ENCODE assay signal across 27 cellular contexts in the genomic region with DNA sequence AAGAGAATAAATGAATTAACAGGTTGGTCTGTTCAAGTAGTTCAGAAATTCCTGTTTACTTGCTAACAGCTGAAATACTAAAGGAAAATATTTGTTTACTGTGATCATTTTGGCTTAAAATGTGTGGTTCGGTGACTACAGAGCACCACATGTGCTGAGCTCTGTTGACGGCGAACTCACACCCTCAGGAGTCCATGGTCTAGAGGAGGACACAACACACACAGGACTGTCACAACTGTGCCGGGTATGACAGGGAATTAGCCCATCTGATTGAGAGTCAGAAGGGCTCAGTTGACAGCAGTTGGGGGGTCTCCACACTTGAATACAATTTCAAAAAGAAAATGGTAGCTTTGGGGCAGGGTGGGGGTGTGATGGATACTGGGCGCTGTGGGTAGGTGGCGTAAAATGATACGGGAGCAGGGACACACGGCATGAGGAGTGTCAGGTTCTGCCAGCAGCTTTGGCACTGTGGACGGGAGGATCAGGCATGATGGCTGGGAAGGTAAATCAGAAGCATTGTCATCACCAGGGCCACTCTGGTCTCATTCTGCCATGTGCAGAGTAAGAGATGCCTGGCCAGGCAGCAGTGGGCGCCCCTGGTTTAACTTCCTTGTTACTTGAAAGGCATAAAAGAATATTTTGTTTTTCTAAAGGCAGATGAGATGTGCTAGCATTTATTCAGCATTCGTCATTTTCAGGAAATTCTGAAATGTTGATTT. TPM values are rescaled to one million over a fixed set of nuclear protein-coding genes. Genes with fewer than 3 reads are reported as not detected.
DNase-seq lines count a peak whose midpoint lies in the region; ATAC-seq, FAIRE-seq and TF ChIP-seq lines count a peak whose summit lies in the region.
"Had no signal": no experiment of that assay in that cellular context is flagged by ENCODE, and none has a peak within 500 bp of the region (broad histone marks: within the 10 kb centered on the region; RNA-seq: fewer than 3 reads in every experiment).

No MANE protein-coding gene starts in this region.

- H3K79me2 ChIP-seq in HepG2 (ENCODE audit: insufficient read depth, low read length): no peaks in the 10 kb centered on the region

- peaks cover 2 to 46% (median 25%) of the 10 kb centered on the region in 4 donors for H3K36me3 ChIP-seq in liver (ENCODE audit: control insufficient read depth in 4 of 4, insufficient read depth in 3 of 4, low read depth in 1 of 4, low read length in 3 of 4)
- H3K36me3 ChIP-seq in HepG2 (replicated peaks in 1 of 2; ENCODE audit: control insufficient read depth in 1 of 2, insufficient read depth in 2 of 2, low read length in 2 of 2): peaks cover 18 to 88% of the 10 kb centered on the region in 2 experiments
- peaks cover 51 to 80% of the 10 kb centered on the region in 2 donors for H3K36me3 ChIP-seq in ascending aorta

- peak overlapping the region; percentile 21 to 36 for H3K27ac ChIP-seq in liver (ENCODE audit: low read depth in 1 of 2, low read length in 2 of 2)
- no peak overlapping the region for H3K27ac ChIP-seq in HepG2 (ENCODE audit: extremely low read length, insufficient read depth, low read length)
- H3K27ac ChIP-seq in ascending aorta: no peak overlapping the region
- H3K27ac ChIP-seq: body of pancreas, C4-2B, sigmoid colon, testis had no signal

- H3K27me3 ChIP-seq in liver (ENCODE audit: control insufficient read depth in 4 of 4, insufficient read depth in 4 of 4, low read length in 3 of 4) (no peaks in the 10 kb centered on the region), HepG2 (ENCODE audit: control insufficient read depth in 1 of 2, insufficient read depth in 2 of 2, low read length in 2 of 2) (no peaks in the 10 kb centered on the region), ascending aorta (no peaks in the 10 kb centered on the region)
- H3K27me3 ChIP-seq: body of pancreas, sigmoid colon, testis had no signal

- no peak overlapping the region for H3K4me3 Mint-ChIP-seq in activated CD4-positive, alpha-beta T cell treated with anti-CD3 and anti-CD28 coated beads for 36 hours
- H3K4me3 Mint-ChIP-seq: dendritic cell treated with granulocyte-macrophage colony-stimulating factor and Interleukin-4, amounts not matched to agents 40 ng/mL and 50 ng/mL, for 4 days; mesothelial cell of epicardium; T-helper 2 cell treated with Interferon-gamma antibody and Interleukin-4, amounts not matched to agents 5 μg/mL and 100 μg/mL, for 36 hours had no signal

- no TSS peak for BruUV-seq in HepG2 (replicated peaks; lab: Mats Ljungman, UMichigan)

- H2AFZ ChIP-seq in HepG2 (ENCODE audit: low read length): no peak overlapping the region

- CTCF ChIA-PET in HepG2 (lab: Yijun Ruan, JAX; ENCODE audit: low intra/inter-chr PET ratio, low total read pairs): no interaction called here
- CTCF ChIA-PET in activated CD4-positive, alpha-beta T cell treated with anti-CD3 and anti-CD28 coated beads for 36 hours (lab: Charles Lee): no interaction called here

- FAIRE-seq in HepG2 (lab: Jason Lieb, UNC) (no peak), HTR-8/SVneo (lab: Jason Lieb, UNC) (peak; percentile 49)

- H3K4me2 ChIP-seq in HepG2 (ENCODE audit: low read depth, low read length): no peak overlapping the region

- no peaks in the 10 kb centered on the region for H3K36me3 Mint-ChIP-seq in activated CD4-positive, alpha-beta T cell treated with anti-CD3 and anti-CD28 coated beads for 36 hours (ENCODE audit: low read depth)

- no peak overlapping the region for H3K9ac ChIP-seq in liver (ENCODE audit: low read depth in 1 of 2, low read length in 2 of 2)
- H3K9ac ChIP-seq in HepG2 (ENCODE audit: insufficient read depth, low read depth, low read length): no peak overlapping the region

- intact Hi-C loops in HepG2 (cut with micrococcal nuclease; ENCODE audit: unreplicated experiment): loop anchor here (5.0 kb wide), 1 partner anchor 121 kb away; no protein-coding TSS in a partner anchor
- intact Hi-C loops in ascending aorta (cut with DNase I): no loop called here
- intact Hi-C loops in activated CD4-positive, alpha-beta T cell treated with anti-CD3 and anti-CD28 coated beads for 36 hours (cut with DNase I, micrococcal nuclease): no loop called here

- TF ChIP-seq CTCF in liver (IDR thresholded peaks at IDR 0.05; ENCODE audit: low read depth, low read length, missing input control): no peak
- no peak for TF ChIP-seq CTCF in HepG2 (CRISPR knock-in tag; IDR thresholded peaks at IDR 0.05)
- TF ChIP-seq CTCF in ascending aorta (IDR thresholded peaks at IDR 0.05): no peak

- peaks cover 3 to 36% (median 23%) of the 10 kb centered on the region in 4 donors for H3K4me1 ChIP-seq in liver (ENCODE audit: control insufficient read depth in 4 of 4, insufficient read depth in 4 of 4, low read length in 3 of 4)
- H3K4me1 ChIP-seq in HepG2 (ENCODE audit: insufficient read depth, low read length): no peaks in the 10 kb centered on the region
- H3K4me1 ChIP-seq in ascending aorta: no peaks in the 10 kb centered on the region

- no peaks in the 10 kb centered on the region for H3K4me1 Mint-ChIP-seq in activated CD4-positive, alpha-beta T cell treated with anti-CD3 and anti-CD28 coated beads for 36 hours
- H3K4me1 Mint-ChIP-seq: mesothelial cell of epicardium had no signal

- POLR2A ChIA-PET in HepG2 (lab: Yijun Ruan, JAX): no interaction called here
- POLR2A ChIA-PET in activated CD4-positive, alpha-beta T cell treated with anti-CD3 and anti-CD28 coated beads for 36 hours (lab: Charles Lee): no interaction called here

- in situ Hi-C loops in HepG2 (cut with HindIII; ENCODE audit: extremely low pct_ligation_motif_present, low pct_unique_long_range_greater_than_20kb): no loop called here

- no peak for TF ChIP-seq POLR2A in HepG2 (IDR thresholded peaks at IDR 0.05; ENCODE audit: insufficient read depth in 1 of 2, low read depth in 2 of 2, low read length in 2 of 2)

- 70% methylated on average over 11 of the region's 11 CpGs for WGBS in liver
- WGBS in HepG2 (ENCODE audit: low lambda C conversion rate): 97% methylated on average over 11 of the region's 11 CpGs

- H3K27ac Mint-ChIP-seq in activated CD4-positive, alpha-beta T cell treated with anti-CD3 and anti-CD28 coated beads for 36 hours: no peak overlapping the region
- H3K27ac Mint-ChIP-seq: dendritic cell treated with granulocyte-macrophage colony-stimulating factor and Interleukin-4, amounts not matched to agents 40 ng/mL and 50 ng/mL, for 4 days; mesothelial cell of epicardium; T-helper 2 cell treated with Interferon-gamma antibody and Interleukin-4, amounts not matched to agents 5 μg/mL and 100 μg/mL, for 36 hours had no signal

- no peak for ATAC-seq in HepG2
- ATAC-seq in HG02840 (IDR thresholded peaks at IDR 0.05; ENCODE audit: low FRiP score, unreplicated experiment): peak; percentile 21
- no peak for ATAC-seq in activated CD4-positive, alpha-beta T cell treated with anti-CD3 and anti-CD28 coated beads for 36 hours
- ATAC-seq: body of pancreas, esophagus mucosa had no signal

- H3K4me3 ChIP-seq in liver (ENCODE audit: low read depth in 1 of 3, low read length in 3 of 3) (no peak overlapping the region), HepG2 (replicated peaks in 1 of 3; ENCODE audit: insufficient read depth in 1 of 3, low read depth in 2 of 3, low read length in 3 of 3) (no peak overlapping the region), ascending aorta (no peak overlapping the region)
- H3K4me3 ChIP-seq: body of pancreas, sigmoid colon, testis had no signal

- TF ChIP-seq RAD21 in liver (IDR thresholded peaks at IDR 0.05) (no peak), HepG2 (CRISPR knock-in tag; IDR thresholded peaks at IDR 0.05) (no peak)

- TF ChIP-seq EP300 in HepG2 (IDR thresholded peaks at IDR 0.05; ENCODE audit: low read depth in 2 of 2, low read length in 2 of 2): no peak
- no peak for TF ChIP-seq EP300 in HepG2 (CRISPR knock-in tag; IDR thresholded peaks at IDR 0.05; ENCODE audit: borderline replicate concordance)

- no peaks in the 10 kb centered on the region for H3K27me3 Mint-ChIP-seq in activated CD4-positive, alpha-beta T cell treated with anti-CD3 and anti-CD28 coated beads for 36 hours
- H3K27me3 Mint-ChIP-seq: dendritic cell treated with granulocyte-macrophage colony-stimulating factor and Interleukin-4, amounts not matched to agents 40 ng/mL and 50 ng/mL, for 4 days had no signal

- DNase-seq in HepG2 (ENCODE audit: low spot score): no peak
- DNase-seq in HTR-8/SVneo (ENCODE audit: insufficient read length, low spot score): no peak
- no peak for DNase-seq in ascending aorta (ENCODE audit: low spot score in 2 of 2)
- DNase-seq in stimulated activated CD8-positive, alpha-beta memory T cell treated with anti-CD3 and anti-CD28 coated beads, Interleukin-4, amount 100 ng/mL, for 48 hours: no peak
- no peak for DNase-seq in OCI-M1 (lab: John Stamatoyannopoulos, UW)
- DNase-seq in activated CD4-positive, alpha-beta T cell treated with anti-CD3 and anti-CD28 coated beads for 36 hours: no peak
- DNase-seq: 8988T; activated CD4-positive, CD25-positive, alpha-beta regulatory T cell treated with anti-CD3 and anti-CD28 coated beads, Interleukin-2, amount 50 U/mL, for 72 hours; activated CD8-positive, alpha-beta memory T cell treated with anti-CD3 and anti-CD28 coated beads, Interleukin-2, amount 50 U/mL, for 4 hours; activated naive CD4-positive, alpha-beta T cell treated with Interleukin-2 at 50 U/mL for 16 hours; body of pancreas; DMS79; glutamatergic neuron; NCI-H1436 treated with DMSO at 0.1 percent for 48 hours; NCI-H345; SIG-M5; sigmoid colon; stimulated activated CD4-positive, alpha-beta T cell treated with anti-CD3 and anti-CD28 coated beads, Interleukin-2, amount 100 ng/mL, for 48 hours; testis had no signal

- H3K9me3 Mint-ChIP-seq in activated CD4-positive, alpha-beta T cell treated with anti-CD3 and anti-CD28 coated beads for 36 hours (ENCODE audit: low read depth): no peaks in the 10 kb centered on the region
- H3K9me3 Mint-ChIP-seq: mesothelial cell of epicardium; T-helper 2 cell treated with Interferon-gamma antibody and Interleukin-4, amounts not matched to agents 5 μg/mL and 100 μg/mL, for 36 hours had no signal

- H3K9me3 ChIP-seq in liver (ENCODE audit: control insufficient read depth in 4 of 4, low read length in 3 of 4) (no peaks in the 10 kb centered on the region), HepG2 (ENCODE audit: low read length) (no peaks in the 10 kb centered on the region), ascending aorta (no peaks in the 10 kb centered on the region)
- H3K9me3 ChIP-seq: body of pancreas, sigmoid colon, testis had no signal

- no peaks in the 10 kb centered on the region for H4K20me1 ChIP-seq in HepG2 (ENCODE audit: insufficient read depth, low read length)

RNA-seq across cellular contexts. Expression of a gene that starts 33.3 kb away (rescaled TPM):
- total RNA-seq in liver: under 1 TPM in 1 of 2 donors, not detected in 1; 0.05 TPM
- not detected for polyA plus RNA-seq in liver
- total RNA-seq in HepG2 (2016; rRNA removed; fragmentation: Illumina TruSeq; extraction: Trizol): not detected in 2 replicates
- total RNA-seq in HepG2 (2016; cell fraction: cytosol; rRNA removed; fragmentation: Illumina TruSeq; extraction: Trizol; ENCODE audit: low read depth): not detected in 2 replicates
- total RNA-seq in HepG2 (2016; cell fraction: insoluble cytoplasmic fraction; rRNA removed; fragmentation: Illumina TruSeq; extraction: Trizol): not detected in 2 replicates
- total RNA-seq in HepG2 (2016; cell fraction: membrane; rRNA removed; fragmentation: Illumina TruSeq; extraction: Trizol): not detected in 2 replicates
- not detected in 2 replicates for total RNA-seq in HepG2 (2016; cell fraction: nucleus; rRNA removed; fragmentation: Illumina TruSeq; extraction: Trizol)
- 0.07 TPM in 1 of 2 replicates, not detected in the other for polyA plus RNA-seq in HepG2 (2011; rRNA removed)
- polyA plus RNA-seq in HepG2 (2011; cell fraction: cytosol; rRNA removed): 0.03 TPM in 1 of 2 replicates, not detected in the other
- polyA plus RNA-seq in HepG2 (2011; cell fraction: nucleus; rRNA removed): not detected in 2 replicates
- polyA plus RNA-seq in HepG2 (2012): 0.90 and 1.0 TPM in 2 replicates
- polyA plus RNA-seq in HepG2 (2016; cell fraction: cytosol; fragmentation: Illumina TruSeq; extraction: Trizol; ENCODE audit: low read depth): not detected in 2 replicates
- not detected in 2 replicates for polyA plus RNA-seq in HepG2 (2016; cell fraction: insoluble cytoplasmic fraction; fragmentation: Illumina TruSeq; extraction: Trizol; ENCODE audit: low read depth)
- not detected in 2 replicates for polyA plus RNA-seq in HepG2 (2016; cell fraction: membrane; fragmentation: Illumina TruSeq; extraction: Trizol; ENCODE audit: low read depth)
- polyA plus RNA-seq in HepG2 (2016; cell fraction: nucleus; fragmentation: Illumina TruSeq; extraction: Trizol; ENCODE audit: insufficient read depth, low read depth): not detected in 2 replicates
- not detected in 2 replicates for polyA minus RNA-seq in HepG2 (2011; rRNA and poly(A)+ RNA removed; ENCODE audit: low replicate concordance)
- not detected in 2 replicates for polyA minus RNA-seq in HepG2 (2011; cell fraction: cytosol; rRNA and poly(A)+ RNA removed)
- 0.13 TPM in 1 of 2 replicates, not detected in the other for polyA minus RNA-seq in HepG2 (2011; cell fraction: nucleus; rRNA and poly(A)+ RNA removed)
- total RNA-seq in ascending aorta: not detected
- total RNA-seq in activated CD4-positive, alpha-beta T cell treated with anti-CD3 and anti-CD28 coated beads for 36 hours: not detected
- total RNA-seq: body of pancreas, LHCN-M2, mesothelial cell of epicardium, sigmoid colon, testis had no signal
- polyA plus RNA-seq: sigmoid colon had no signal

RNA-seq across cellular contexts. Expression of a gene that starts 35.5 kb away (rescaled TPM):
- total RNA-seq in liver (not detected), HepG2 (2016; rRNA removed; fragmentation: Illumina TruSeq; extraction: Trizol) (not detected in 2 replicates), ascending aorta (not detected)
- polyA plus RNA-seq in liver (not detected), HepG2 (2011; rRNA removed) (not detected in 2 replicates)
- not detected in 2 replicates for total RNA-seq in HepG2 (2016; cell fraction: cytosol; rRNA removed; fragmentation: Illumina TruSeq; extraction: Trizol; ENCODE audit: low read depth)
- total RNA-seq in HepG2 (2016; cell fraction: insoluble cytoplasmic fraction; rRNA removed; fragmentation: Illumina TruSeq; extraction: Trizol): not detected in 2 replicates
- not detected in 2 replicates for total RNA-seq in HepG2 (2016; cell fraction: membrane; rRNA removed; fragmentation: Illumina TruSeq; extraction: Trizol)
- total RNA-seq in HepG2 (2016; cell fraction: nucleus; rRNA removed; fragmentation: Illumina TruSeq; extraction: Trizol): not detected in 2 replicates
- polyA plus RNA-seq in HepG2 (2011; cell fraction: cytosol; rRNA removed): not detected in 2 replicates
- not detected in 2 replicates for polyA plus RNA-seq in HepG2 (2011; cell fraction: nucleus; rRNA removed)
- polyA plus RNA-seq in HepG2 (2012): not detected in 2 replicates
- polyA plus RNA-seq in HepG2 (2016; cell fraction: cytosol; fragmentation: Illumina TruSeq; extraction: Trizol; ENCODE audit: low read depth): not detected in 2 replicates
- not detected in 2 replicates for polyA plus RNA-seq in HepG2 (2016; cell fraction: insoluble cytoplasmic fraction; fragmentation: Illumina TruSeq; extraction: Trizol; ENCODE audit: low read depth)
- polyA plus RNA-seq in HepG2 (2016; cell fraction: membrane; fragmentation: Illumina TruSeq; extraction: Trizol; ENCODE audit: low read depth): not detected in 2 replicates
- not detected in 2 replicates for polyA plus RNA-seq in HepG2 (2016; cell fraction: nucleus; fragmentation: Illumina TruSeq; extraction: Trizol; ENCODE audit: insufficient read depth, low read depth)
- not detected in 2 replicates for polyA minus RNA-seq in HepG2 (2011; rRNA and poly(A)+ RNA removed; ENCODE audit: low replicate concordance)
- polyA minus RNA-seq in HepG2 (2011; cell fraction: cytosol; rRNA and poly(A)+ RNA removed): not detected in 2 replicates
- polyA minus RNA-seq in HepG2 (2011; cell fraction: nucleus; rRNA and poly(A)+ RNA removed): not detected in 2 replicates
- not detected for total RNA-seq in activated CD4-positive, alpha-beta T cell treated with anti-CD3 and anti-CD28 coated beads for 36 hours
- total RNA-seq: body of pancreas, LHCN-M2, mesothelial cell of epicardium, sigmoid colon, testis had no signal
- polyA plus RNA-seq: sigmoid colon had no signal

Comparison
In these comparisons a context has a peak if more than half of its experiments do, and no peak if none do; other contexts are left out.
1. H3K27ac ChIP-seq: peak in liver (2 of 2); none in HepG2 (single experiment) and ascending aorta (0 of 2).